Comparison of ENCODE assay signal across 19 cellular contexts in genomic region chr2:41180392-41180791, GRCh38.
A peak's percentile ranks its signal among the peaks of the same experiment; 100 is the strongest.
DNase-seq lines count a peak whose midpoint lies in the region; ATAC-seq, FAIRE-seq and TF ChIP-seq lines count a peak whose summit lies in the region.
"Had no signal": no experiment of that assay in that cellular context is flagged by ENCODE, and none has a peak within 500 bp of the region (broad histone marks: within the 10 kb centered on the region; RNA-seq: fewer than 3 reads in every experiment).

No MANE protein-coding gene starts in this region.

- no peaks in the 10 kb centered on the region for H3K9me3 Mint-ChIP-seq in CD4-positive, alpha-beta T cell
- H3K9me3 Mint-ChIP-seq: GM23338 had no signal

- H3K27me3 ChIP-seq in CD4-positive, alpha-beta T cell (ENCODE audit: control insufficient read depth, insufficient read depth, low read length) = no peaks in the 10 kb centered on the region
- H3K27me3 ChIP-seq: BLaER1 treated with 17β-estradiol and CSF1 and Interleukin-3, amounts not matched to agents 10 nM and 100 nM had no signal

- no peak overlapping the region for H3K27ac ChIP-seq in CD4-positive, alpha-beta T cell (ENCODE audit: low read depth, low read length)
- H3K27ac ChIP-seq: BLaER1 treated with 17β-estradiol and CSF1 and Interleukin-3, amounts not matched to agents 10 nM and 100 nM had no signal

- FAIRE-seq in GM12892 (lab: Jason Lieb, UNC) = no peak
- FAIRE-seq: H54 had no signal

- intact Hi-C loops in CD4-positive, alpha-beta T cell (cut with DNase I, micrococcal nuclease) = no loop called here

- H3K27me3 Mint-ChIP-seq in CD4-positive, alpha-beta T cell = no peaks in the 10 kb centered on the region
- H3K27me3 Mint-ChIP-seq: B cell; CD8-positive, alpha-beta memory T cell had no signal

- no peak for ATAC-seq in CD4-positive, alpha-beta T cell (ENCODE audit: poor library complexity)
- ATAC-seq: GM23338 had no signal

- DNase-seq in GDM1 (lab: John Stamatoyannopoulos, UW) = peak; percentile 63
- peak; percentile 58 for DNase-seq in KBM-7
- DNase-seq in NOMO-1 (lab: John Stamatoyannopoulos, UW; ENCODE audit: unreplicated experiment in 2 of 2) = peak; percentile 36 to 70
- DNase-seq in UCSD-AML1 (lab: John Stamatoyannopoulos, UW; ENCODE audit: unreplicated experiment) = peak; percentile 9
- no peak for DNase-seq in GM12892 (ENCODE audit: insufficient read length)
- no peak for DNase-seq in stimulated activated CD4-positive, alpha-beta T cell treated with anti-CD3 and anti-CD28 coated beads, Interleukin-2, amount 100 ng/mL, for 24 hours
- DNase-seq in CD4-positive, alpha-beta T cell = no peak
- DNase-seq: CD8-positive, alpha-beta memory T cell; COR-L47; DMS 273 treated with DMSO at 0.1 percent for 48 hours; DMS53; DND-41; EL; HCEC 1CT; IMR-90 had no signal

- H3K4me3 Mint-ChIP-seq in CD4-positive, alpha-beta T cell = no peak overlapping the region
- H3K4me3 Mint-ChIP-seq: B cell; CD8-positive, alpha-beta memory T cell; GM23338 had no signal

- TF ChIP-seq POLR2A in GM12892 (IDR thresholded peaks at IDR 0.05; ENCODE audit: low read depth, low read length) = no peak

- CTCF ChIA-PET in CD4-positive, alpha-beta T cell (lab: Charles Lee) = no interaction called here

- no peaks in the 10 kb centered on the region for H3K36me3 Mint-ChIP-seq in CD4-positive, alpha-beta T cell (ENCODE audit: low read depth)
- H3K36me3 Mint-ChIP-seq: CD8-positive, alpha-beta memory T cell had no signal

- in situ Hi-C loops in KBM-7 (cut with MboI; ENCODE audit: low pct_unique_long_range_greater_than_20kb, low sequenced_read_pairs) = no loop called here

- no peaks in the 10 kb centered on the region for H3K9me3 ChIP-seq in CD4-positive, alpha-beta T cell (ENCODE audit: control insufficient read depth, low read length)
- H3K9me3 ChIP-seq: BLaER1 treated with 17β-estradiol and CSF1 and Interleukin-3, amounts not matched to agents 10 nM and 100 nM had no signal

- H3K4me1 Mint-ChIP-seq in CD4-positive, alpha-beta T cell (ENCODE audit: low read depth) = no peaks in the 10 kb centered on the region
- H3K4me1 Mint-ChIP-seq: B cell; CD8-positive, alpha-beta memory T cell; GM23338 had no signal

- no peak for TF ChIP-seq CTCF in CD4-positive, alpha-beta T cell (IDR thresholded peaks at IDR 0.05)

- no peak overlapping the region for H3K27ac Mint-ChIP-seq in CD4-positive, alpha-beta T cell
- H3K27ac Mint-ChIP-seq: B cell; CD8-positive, alpha-beta memory T cell; GM23338 had no signal

- POLR2A ChIA-PET in CD4-positive, alpha-beta T cell (lab: Charles Lee) = no interaction called here

Comparison
In these comparisons a context has a peak if more than half of its experiments do, and no peak if none do; other contexts are left out.
1. DNase-seq: peak in GDM1 (single experiment), KBM-7 (single experiment), NOMO-1 (2 of 2) and UCSD-AML1 (single experiment); none in GM12892 (single experiment), stimulated activated CD4-positive, alpha-beta T cell treated with anti-CD3 and anti-CD28 coated beads, Interleukin-2, amount 100 ng/mL, for 24 hours (0 of 2) and CD4-positive, alpha-beta T cell (0 of 10).